In genomic region chr14:30854492-30854891, GRCh38 we compare ENCODE assay signal across 18 cellular contexts. TPM values are rescaled to one million over a fixed set of nuclear protein-coding genes. Genes with fewer than 3 reads are reported as not detected.
DNase-seq lines count a peak whose midpoint lies in the region; ATAC-seq, FAIRE-seq and TF ChIP-seq lines count a peak whose summit lies in the region.
"Had no signal": no experiment of that assay in that cellular context is flagged by ENCODE, and none has a peak within 500 bp of the region (broad histone marks: within the 10 kb centered on the region; RNA-seq: fewer than 3 reads in every experiment).

No MANE protein-coding gene starts in this region.

- H3K4me3 Mint-ChIP-seq in nephron progenitor cell, result no peak overlapping the region
- H3K4me3 Mint-ChIP-seq: activated B cell treated with CpG ODN at 0.5 μM for 24 hours; T-helper 1 cell treated with Interleukin-12 subunit alpha and Interleukin-12 subunit beta and Interleukin-4 antibody, amounts not matched to agents 30 μg/mL and 1 μg/mL, for 36 hours had no signal

- H3K27me3 Mint-ChIP-seq in nephron progenitor cell (ENCODE audit: low read depth, poor library complexity), result peaks cover 7% of the 10 kb centered on the region
- H3K27me3 Mint-ChIP-seq: activated B cell treated with CpG ODN at 0.5 μM for 24 hours had no signal

- no peaks in the 10 kb centered on the region for H3K9me3 Mint-ChIP-seq in nephron progenitor cell
- H3K9me3 Mint-ChIP-seq: T-helper 1 cell treated with Interleukin-12 subunit alpha and Interleukin-12 subunit beta and Interleukin-4 antibody, amounts not matched to agents 30 μg/mL and 1 μg/mL, for 36 hours had no signal

- DNase-seq in GM12892 (ENCODE audit: insufficient read length) (no peak), NCI-H128 (lab: John Stamatoyannopoulos, UW; ENCODE audit: unreplicated experiment) (no peak), coronary artery (ENCODE audit: low spot score) (no peak), nephron progenitor cell (no peak), NCI-H1105 treated with DMSO at 0.1 percent for 48 hours (lab: John Stamatoyannopoulos, UW) (no peak)
- DNase-seq: activated B cell treated with CpG ODN at 0.5 μM for 24 hours; erythroblast; H7; left ventricle myocardium inferior; mucosa of descending colon; NCI-H446 treated with DMSO at 0.1 percent for 48 hours; occipital lobe; SHP77 treated with DMSO at 0.1 percent for 48 hours; stimulated activated CD4-positive, alpha-beta T cell treated with anti-CD3 and anti-CD28 coated beads, Interleukin-2, amount 100 ng/mL, for 24 hours had no signal

- H3K27ac ChIP-seq in coronary artery, result no peak overlapping the region
- H3K27ac ChIP-seq: left ventricle myocardium inferior had no signal

- TF ChIP-seq CTCF in coronary artery (IDR thresholded peaks at IDR 0.05) (no peak), nephron progenitor cell (IDR thresholded peaks at IDR 0.05) (no peak)

- no peak for TF ChIP-seq POLR2A in GM12892 (IDR thresholded peaks at IDR 0.05; ENCODE audit: low read depth, low read length)

- H3K4me1 Mint-ChIP-seq in nephron progenitor cell, result no peaks in the 10 kb centered on the region

- H3K36me3 Mint-ChIP-seq in nephron progenitor cell (ENCODE audit: low read depth), result no peaks in the 10 kb centered on the region

- no peak overlapping the region for H3K27ac Mint-ChIP-seq in nephron progenitor cell
- H3K27ac Mint-ChIP-seq: activated B cell treated with CpG ODN at 0.5 μM for 24 hours; T-helper 1 cell treated with Interleukin-12 subunit alpha and Interleukin-12 subunit beta and Interleukin-4 antibody, amounts not matched to agents 30 μg/mL and 1 μg/mL, for 36 hours had no signal

- no peak overlapping the region for H3K4me3 ChIP-seq in coronary artery
- H3K4me3 ChIP-seq: left ventricle myocardium inferior, mucosa of descending colon had no signal

- FAIRE-seq in GM12892 (lab: Jason Lieb, UNC), result peak; percentile 86

- ATAC-seq in GM18907 (IDR thresholded peaks at IDR 0.05; ENCODE audit: unreplicated experiment), result peak; percentile 42
- ATAC-seq in HG02798 (IDR thresholded peaks at IDR 0.05; ENCODE audit: poor library complexity, unreplicated experiment), result peak; percentile 38
- ATAC-seq in HG03565 (IDR thresholded peaks at IDR 0.05; ENCODE audit: unreplicated experiment), result peak; percentile 63

RNA-seq across cellular contexts. Expression of gene COCH, which starts 19.9 kb away (rescaled TPM):
- polyA plus RNA-seq in GM12892 (2012; ENCODE audit: missing spikeins), result 23.5 TPM
